ENCODE assay signal across 8 cellular contexts in the genomic region with DNA sequence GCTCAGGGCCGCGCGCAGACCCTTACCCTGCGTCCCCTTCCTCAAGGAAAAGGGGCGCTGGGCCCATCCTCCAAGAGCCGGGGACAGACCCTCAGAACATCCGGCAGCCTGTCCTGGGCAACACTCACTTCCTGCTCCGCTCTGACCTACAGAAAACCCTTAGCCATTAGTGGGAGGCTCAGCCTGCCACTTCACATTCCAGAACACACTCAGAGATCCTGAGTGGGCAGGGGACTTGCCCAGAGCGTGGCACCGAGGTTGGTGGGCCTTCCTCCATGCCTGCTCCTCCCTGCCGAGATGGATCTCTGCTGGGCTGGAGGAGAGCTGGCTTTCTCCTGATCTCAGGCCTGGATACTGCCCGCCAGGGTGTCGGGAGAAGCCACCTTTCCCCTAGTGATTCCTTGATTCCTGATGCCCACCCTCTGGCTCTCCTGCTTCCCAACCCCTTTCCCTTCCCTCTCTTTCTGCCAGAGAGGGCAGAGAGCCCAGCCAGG. TPM values are rescaled to one million over a fixed set of nuclear protein-coding genes. Genes with fewer than 3 reads are reported as not detected.
DNase-seq lines count a peak whose midpoint lies in the region; ATAC-seq and TF ChIP-seq lines count a peak whose summit lies in the region.

No MANE protein-coding gene starts in this region.

- peak overlapping the region; percentile 83 for H3K27ac Mint-ChIP-seq in activated CD8-positive, alpha-beta T cell treated with anti-CD3 and anti-CD28 coated beads, Interleukin-2, amount 10 ng/mL, durations not matched to agents 7 days and 5 days
- H3K27ac Mint-ChIP-seq in immature natural killer cell: peak overlapping the region in 4 of 6 donors; percentile 32 to 62 (median 48)
- H3K27ac Mint-ChIP-seq in stimulated activated memory B cell treated with anti-CD40 and anti-IgM and Interleukin-4, amounts not matched to agents 10 μg/mL and 1 μg/mL and 100 μg/mL, for 72 hours: peak overlapping the region; percentile 92

- no peaks in the 10 kb centered on the region for H3K27me3 Mint-ChIP-seq in activated CD8-positive, alpha-beta T cell treated with anti-CD3 and anti-CD28 coated beads, Interleukin-2, amount 10 ng/mL, durations not matched to agents 7 days and 5 days (ENCODE audit: low read depth)
- peaks cover 4 to 10% (median 9%) of the 10 kb centered on the region in 3 donors for H3K27me3 Mint-ChIP-seq in immature natural killer cell (ENCODE audit: low read depth in 3 of 3)
- H3K27me3 Mint-ChIP-seq in stimulated activated memory B cell treated with anti-CD40 and anti-IgM and Interleukin-4, amounts not matched to agents 10 μg/mL and 1 μg/mL and 100 μg/mL, for 72 hours: no peaks in the 10 kb centered on the region

- POLR2A ChIA-PET in activated CD8-positive, alpha-beta T cell treated with anti-CD3 and anti-CD28 coated beads, Interleukin-2, amount 10 ng/mL, durations not matched to agents 7 days and 5 days (lab: Charles Lee): no interaction called here

- no peak for TF ChIP-seq CTCF in GM20000 (IDR thresholded peaks at IDR 0.05; ENCODE audit: extremely low read depth, missing control alignments)

- DNase-seq in GM20000 (ENCODE audit: low spot score) (peak; percentile 67), immature natural killer cell (peak in 1 of 3 donors; percentile 15), DMS79 treated with DMSO at 0.1 percent for 48 hours (lab: John Stamatoyannopoulos, UW) (no peak), NCI-H187 (lab: John Stamatoyannopoulos, UW) (no peak)
- no peak for DNase-seq in activated CD8-positive, alpha-beta T cell treated with anti-CD3 and anti-CD28 coated beads, Interleukin-2, amount 10 ng/mL, durations not matched to agents 7 days and 5 days
- no peak for DNase-seq in stimulated activated CD4-positive, alpha-beta T cell treated with anti-CD3 and anti-CD28 coated beads, Interleukin-1b, Interleukin-23, amount 100 ng/mL, for 48 hours

- H3K36me3 Mint-ChIP-seq in activated CD8-positive, alpha-beta T cell treated with anti-CD3 and anti-CD28 coated beads, Interleukin-2, amount 10 ng/mL, durations not matched to agents 7 days and 5 days (ENCODE audit: low read depth): no peaks in the 10 kb centered on the region
- no peaks in the 10 kb centered on the region for H3K36me3 Mint-ChIP-seq in immature natural killer cell
- peaks cover 16% of the 10 kb centered on the region for H3K36me3 Mint-ChIP-seq in stimulated activated memory B cell treated with anti-CD40 and anti-IgM and Interleukin-4, amounts not matched to agents 10 μg/mL and 1 μg/mL and 100 μg/mL, for 72 hours

- peak overlapping the region; percentile 73 for H3K4me3 Mint-ChIP-seq in activated CD8-positive, alpha-beta T cell treated with anti-CD3 and anti-CD28 coated beads, Interleukin-2, amount 10 ng/mL, durations not matched to agents 7 days and 5 days
- peak overlapping the region; percentile 80 to 91 (median 82) for H3K4me3 Mint-ChIP-seq in immature natural killer cell
- H3K4me3 Mint-ChIP-seq in stimulated activated memory B cell treated with anti-CD40 and anti-IgM and Interleukin-4, amounts not matched to agents 10 μg/mL and 1 μg/mL and 100 μg/mL, for 72 hours: peak overlapping the region; percentile 86

- CTCF ChIA-PET in activated CD8-positive, alpha-beta T cell treated with anti-CD3 and anti-CD28 coated beads, Interleukin-2, amount 10 ng/mL, durations not matched to agents 7 days and 5 days (lab: Charles Lee): no interaction called here

- no peaks in the 10 kb centered on the region for H3K9me3 Mint-ChIP-seq in activated CD8-positive, alpha-beta T cell treated with anti-CD3 and anti-CD28 coated beads, Interleukin-2, amount 10 ng/mL, durations not matched to agents 7 days and 5 days (ENCODE audit: insufficient read depth)
- H3K9me3 Mint-ChIP-seq in immature natural killer cell: no peaks in the 10 kb centered on the region
- H3K9me3 Mint-ChIP-seq in stimulated activated memory B cell treated with anti-CD40 and anti-IgM and Interleukin-4, amounts not matched to agents 10 μg/mL and 1 μg/mL and 100 μg/mL, for 72 hours: no peaks in the 10 kb centered on the region

- H3K4me1 Mint-ChIP-seq in activated CD8-positive, alpha-beta T cell treated with anti-CD3 and anti-CD28 coated beads, Interleukin-2, amount 10 ng/mL, durations not matched to agents 7 days and 5 days (ENCODE audit: low read depth): peaks cover 35% of the 10 kb centered on the region
- H3K4me1 Mint-ChIP-seq in immature natural killer cell: peaks cover 10 to 17% of the 10 kb centered on the region in 2 donors
- peaks cover 60% of the 10 kb centered on the region for H3K4me1 Mint-ChIP-seq in stimulated activated memory B cell treated with anti-CD40 and anti-IgM and Interleukin-4, amounts not matched to agents 10 μg/mL and 1 μg/mL and 100 μg/mL, for 72 hours

- peak; percentile 6 for ATAC-seq in activated CD8-positive, alpha-beta T cell treated with anti-CD3 and anti-CD28 coated beads, Interleukin-2, amount 10 ng/mL, durations not matched to agents 7 days and 5 days
- ATAC-seq in stimulated activated memory B cell treated with anti-CD40 and anti-IgM and Interleukin-4, amounts not matched to agents 10 μg/mL and 1 μg/mL and 100 μg/mL, for 72 hours: peak; percentile 3
- ATAC-seq in GM21619 (IDR thresholded peaks at IDR 0.05; ENCODE audit: unreplicated experiment): no peak

RNA-seq across cellular contexts. Expression of a gene that starts 1.5 kb away (rescaled TPM):
- 1 to 10 TPM; 4.5 to 5.3 TPM for total RNA-seq in activated CD8-positive, alpha-beta T cell treated with anti-CD3 and anti-CD28 coated beads, Interleukin-2, amount 10 ng/mL, durations not matched to agents 7 days and 5 days
- polyA plus RNA-seq in immature natural killer cell: under 1 TPM; 0.12 to 0.95 (median 0.64) TPM

RNA-seq across cellular contexts. Expression of a gene that starts 5.6 kb away (rescaled TPM):
- 1 to 10 TPM; 6.2 to 6.5 TPM for total RNA-seq in activated CD8-positive, alpha-beta T cell treated with anti-CD3 and anti-CD28 coated beads, Interleukin-2, amount 10 ng/mL, durations not matched to agents 7 days and 5 days
- 10 to 100 TPM in 1 of 3 donors, 1 to 10 TPM in 2; 5.0 to 12.7 (median 9.2) TPM for polyA plus RNA-seq in immature natural killer cell

RNA-seq across cellular contexts. Expression of a gene that starts 15.4 kb away (rescaled TPM):
- under 1 TPM; 0.55 to 0.68 TPM for total RNA-seq in activated CD8-positive, alpha-beta T cell treated with anti-CD3 and anti-CD28 coated beads, Interleukin-2, amount 10 ng/mL, durations not matched to agents 7 days and 5 days
- 1 to 10 TPM; 3.6 to 8.3 (median 4.5) TPM for polyA plus RNA-seq in immature natural killer cell

RNA-seq across cellular contexts. Expression of a gene that starts 40.6 kb away (rescaled TPM):
- 100 to 1,000 TPM; 309 to 321 TPM for total RNA-seq in activated CD8-positive, alpha-beta T cell treated with anti-CD3 and anti-CD28 coated beads, Interleukin-2, amount 10 ng/mL, durations not matched to agents 7 days and 5 days
- polyA plus RNA-seq in immature natural killer cell: 100 to 1,000 TPM in 1 of 3 donors, 10 to 100 TPM in 2; 57.0 to 198 (median 84.1) TPM
